ENCODE assay signal across 8 cellular contexts in the genomic region with DNA sequence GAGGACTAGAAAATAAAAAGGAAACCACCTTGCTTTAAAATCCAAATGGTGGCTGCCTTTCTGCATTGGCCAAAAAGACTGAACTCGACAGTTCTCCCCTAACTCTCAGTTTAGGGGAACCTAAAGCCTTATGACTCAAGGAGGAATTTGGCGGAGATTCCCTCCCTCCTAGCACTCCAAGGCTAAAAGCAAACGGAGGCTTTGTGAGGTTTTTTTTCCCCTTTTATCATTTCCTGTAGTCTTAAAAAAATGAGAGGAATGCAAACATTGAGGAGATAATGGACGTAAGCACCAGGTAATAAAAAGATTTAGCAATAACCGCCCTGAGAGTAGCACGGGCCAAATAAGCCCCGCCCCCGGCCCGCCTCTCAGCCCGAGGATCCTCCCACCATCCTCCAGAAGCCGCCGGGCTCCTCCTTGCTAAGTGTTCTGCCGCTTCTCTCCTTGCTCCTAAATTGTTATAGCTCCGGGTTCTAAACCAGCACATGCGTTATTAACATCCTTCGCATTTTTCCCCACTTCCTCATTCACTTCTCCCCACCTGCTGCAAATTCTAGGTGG. TPM values are rescaled to one million over a fixed set of nuclear protein-coding genes. Genes with fewer than 3 reads are reported as not detected.
DNase-seq lines count a peak whose midpoint lies in the region; ATAC-seq and TF ChIP-seq lines count a peak whose summit lies in the region.

No MANE protein-coding gene starts in this region.

- CTCF ChIA-PET in Caco-2 (lab: Charles Lee), result interaction anchor here (0.6 to 2.6 kb wide), 8 partner anchors 9 to 190 kb away, joined by 3 to 12 read pairs (median 5); no protein-coding TSS in a partner anchor

- H3K36me3 ChIP-seq in Caco-2 (ENCODE audit: control insufficient read depth, insufficient read depth, low read length) (no peaks in the 10 kb centered on the region), skeletal muscle satellite cell (ENCODE audit: insufficient read depth, low read length) (no peaks in the 10 kb centered on the region)

- H3K27ac Mint-ChIP-seq in Caco-2 (ENCODE audit: unreplicated experiment), result peak overlapping the region; percentile 90

- peaks cover 71% of the 10 kb centered on the region for H3K4me1 Mint-ChIP-seq in Caco-2 (ENCODE audit: low read depth, unreplicated experiment)

- DNase-seq in Caco-2, result peak; percentile 89 to 95
- DNase-seq in HuH-7 (ENCODE audit: low spot score), result peak; percentile 64
- DNase-seq in SW480 (ENCODE audit: low spot score), result peak; percentile 87
- peak; percentile 24 for DNase-seq in amniotic stem cell (lab: John Stamatoyannopoulos, UW)
- peak; percentile 85 for DNase-seq in hepatic stellate cell (ENCODE audit: low spot score)
- no peak for DNase-seq in NCI-H187 treated with DMSO at 0.1 percent for 48 hours (lab: John Stamatoyannopoulos, UW)

- H3K4me3 ChIP-seq in Caco-2 (ENCODE audit: low read depth, low read length) (no peak overlapping the region), skeletal muscle satellite cell (ENCODE audit: low read length) (peak overlapping the region; percentile 48)

- peak overlapping the region; percentile 69 for H3K4me2 ChIP-seq in skeletal muscle satellite cell (ENCODE audit: low read length)

- no peak for TF ChIP-seq CTCF in Caco-2 (IDR thresholded peaks at IDR 0.05; ENCODE audit: insufficient read depth in 1 of 2, low read depth in 1 of 2, low read length in 1 of 2, severe bottlenecking in 1 of 2, unreplicated experiment in 1 of 2)

- no TSS peak for BruUV-seq in Caco-2 (replicated peaks; lab: Mats Ljungman, UMichigan)

- peak overlapping the region; percentile 62 for H3K9ac ChIP-seq in skeletal muscle satellite cell (ENCODE audit: low read depth, low read length)

- H3K4me3 Mint-ChIP-seq in Caco-2 (ENCODE audit: unreplicated experiment), result peak overlapping the region; percentile 25

- H3K4me1 ChIP-seq in Caco-2 (peaks cover 90% of the 10 kb centered on the region), skeletal muscle satellite cell (ENCODE audit: control insufficient read depth, insufficient read depth, low read length) (peaks cover 41% of the 10 kb centered on the region)

- H3K36me3 Mint-ChIP-seq in Caco-2 (ENCODE audit: insufficient read depth, unreplicated experiment), result peaks cover 30% of the 10 kb centered on the region

- no peaks in the 10 kb centered on the region for H3K27me3 Mint-ChIP-seq in Caco-2 (ENCODE audit: insufficient read depth, unreplicated experiment)

- H3K9me3 ChIP-seq in Caco-2 (no peaks in the 10 kb centered on the region), skeletal muscle satellite cell (replicated peaks; ENCODE audit: low read length) (no peaks in the 10 kb centered on the region)

- intact Hi-C loops in Caco-2 (cut with micrococcal nuclease; ENCODE audit: unreplicated experiment), result loop anchor here (1.0 kb wide), 3 partner anchors 8 to 13 kb away; no protein-coding TSS in a partner anchor

- no peaks in the 10 kb centered on the region for H3K9me3 Mint-ChIP-seq in Caco-2 (ENCODE audit: unreplicated experiment)

- no peak for ATAC-seq in HG03439 (IDR thresholded peaks at IDR 0.05; ENCODE audit: unreplicated experiment)

- H3K27me3 ChIP-seq in Caco-2 (replicated peaks; ENCODE audit: control insufficient read depth, insufficient read depth, low read length) (no peaks in the 10 kb centered on the region), skeletal muscle satellite cell (ENCODE audit: control insufficient read depth, insufficient read depth, low read length) (no peaks in the 10 kb centered on the region)

- POLR2A ChIA-PET in Caco-2 (lab: Charles Lee), result interaction anchor here (0.5 to 1.5 kb wide), 7 partner anchors 8 to 321 kb away, joined by 3 to 9 read pairs (median 6); partner anchors contain the start of gene CFAP20

RNA-seq across cellular contexts. Expression of gene KIFC3, which starts 5.8 kb away (rescaled TPM):
- 103 and 108 TPM in 2 replicates for total RNA-seq in Caco-2 (2022)
- total RNA-seq in skeletal muscle satellite cell (2012; rRNA removed), result 19.7 and 20.8 TPM in 2 replicates
